Comparison of ENCODE assay signal across 11 cellular contexts in genomic region chr22:42991010-42991651, GRCh38. TPM values are rescaled to one million over a fixed set of nuclear protein-coding genes. Genes with fewer than 3 reads are reported as not detected.
DNase-seq lines count a peak whose midpoint lies in the region; ATAC-seq, FAIRE-seq and TF ChIP-seq lines count a peak whose summit lies in the region.
"Had no signal": no experiment of that assay in that cellular context is flagged by ENCODE, and none has a peak within 500 bp of the region (broad histone marks: within the 10 kb centered on the region; RNA-seq: fewer than 3 reads in every experiment).

No MANE protein-coding gene starts in this region.

- TF ChIP-seq POLR2A in HepG2 (IDR thresholded peaks at IDR 0.05; ENCODE audit: insufficient read depth in 1 of 2, low read depth in 2 of 2, low read length in 2 of 2) (no peak), right lobe of liver (IDR thresholded peaks at IDR 0.05) (no peak)

- H3K27me3 Mint-ChIP-seq in astrocyte (ENCODE audit: low read depth, unreplicated experiment) (no peaks in the 10 kb centered on the region), type B pancreatic cell (no peaks in the 10 kb centered on the region)
- H3K27me3 Mint-ChIP-seq in CD8-positive, alpha-beta memory T cell = no peaks in the 10 kb centered on the region
- H3K27me3 Mint-ChIP-seq: B cell had no signal

- H2AFZ ChIP-seq in HepG2 (ENCODE audit: low read length) = no peak overlapping the region
- H2AFZ ChIP-seq in astrocyte (ENCODE audit: low read depth, low read length) = no peak overlapping the region

- H3K9me3 Mint-ChIP-seq in astrocyte (ENCODE audit: unreplicated experiment) (no peaks in the 10 kb centered on the region), type B pancreatic cell (no peaks in the 10 kb centered on the region)
- H3K9me3 Mint-ChIP-seq in CD8-positive, alpha-beta memory T cell = no peaks in the 10 kb centered on the region

- H3K4me3 ChIP-seq in HepG2 (replicated peaks in 1 of 3; ENCODE audit: insufficient read depth in 1 of 3, low read depth in 2 of 3, low read length in 3 of 3) = no peak overlapping the region
- H3K4me3 ChIP-seq in right lobe of liver = no peak overlapping the region
- peak overlapping the region; percentile 41 for H3K4me3 ChIP-seq in astrocyte (ENCODE audit: insufficient read depth, low read depth, low read length)
- no peak overlapping the region for H3K4me3 ChIP-seq in CD8-positive, alpha-beta memory T cell (ENCODE audit: low read length)
- H3K4me3 ChIP-seq: heart right ventricle had no signal

- H3K9me3 ChIP-seq in HepG2 (ENCODE audit: low read length) (no peaks in the 10 kb centered on the region), right lobe of liver (no peaks in the 10 kb centered on the region), astrocyte (ENCODE audit: insufficient read depth, low read depth, low read length) (no peaks in the 10 kb centered on the region)
- no peaks in the 10 kb centered on the region for H3K9me3 ChIP-seq in CD8-positive, alpha-beta memory T cell (ENCODE audit: low read length)
- H3K9me3 ChIP-seq: heart right ventricle had no signal

- POLR2A ChIA-PET in HepG2 (lab: Yijun Ruan, JAX) = interaction anchor here (0.7 to 5.8 kb wide), 4 partner anchors 14 to 196 kb away, joined by 3 to 101 read pairs (median 13); partner anchors contain the start of gene PACSIN2
- POLR2A ChIA-PET in CD8-positive, alpha-beta memory T cell (lab: Charles Lee) = interaction anchor here (0.7 kb wide), 1 partner anchor 10 kb away, joined by 7 read pairs; no protein-coding TSS in a partner anchor

- peaks cover 1% of the 10 kb centered on the region for H3K36me3 Mint-ChIP-seq in astrocyte (ENCODE audit: low read depth, unreplicated experiment)
- H3K36me3 Mint-ChIP-seq in type B pancreatic cell = peaks cover 6% of the 10 kb centered on the region
- H3K36me3 Mint-ChIP-seq in CD8-positive, alpha-beta memory T cell = peaks cover 0 to 7% (median 5%) of the 10 kb centered on the region in 3 donors

- H3K4me1 Mint-ChIP-seq in astrocyte (ENCODE audit: low read depth, unreplicated experiment) (peaks cover 48% of the 10 kb centered on the region), type B pancreatic cell (ENCODE audit: unreplicated experiment) (peaks cover 47% of the 10 kb centered on the region)
- peaks cover 21 to 53% (median 47%) of the 10 kb centered on the region in 3 donors for H3K4me1 Mint-ChIP-seq in CD8-positive, alpha-beta memory T cell

- no peak for ATAC-seq in HepG2
- no peak for ATAC-seq in right lobe of liver
- peak; percentile 67 for ATAC-seq in left colon
- ATAC-seq in GM18517 (IDR thresholded peaks at IDR 0.05; ENCODE audit: unreplicated experiment) = no peak

- H3K27me3 ChIP-seq in HepG2 (ENCODE audit: control insufficient read depth in 1 of 2, insufficient read depth in 2 of 2, low read length in 2 of 2) (no peaks in the 10 kb centered on the region), right lobe of liver (no peaks in the 10 kb centered on the region), astrocyte (ENCODE audit: insufficient read depth, low read length) (no peaks in the 10 kb centered on the region)
- H3K27me3 ChIP-seq in CD8-positive, alpha-beta memory T cell (ENCODE audit: insufficient read depth, low read length, poor library complexity, severe bottlenecking) = no peaks in the 10 kb centered on the region
- H3K27me3 ChIP-seq: heart right ventricle had no signal

- TF ChIP-seq RAD21 in HepG2 (CRISPR knock-in tag; IDR thresholded peaks at IDR 0.05) = no peak

- H4K20me1 ChIP-seq in HepG2 (ENCODE audit: insufficient read depth, low read length) (peaks cover 17% of the 10 kb centered on the region), astrocyte (ENCODE audit: insufficient read depth, low read length) (peaks cover 55% of the 10 kb centered on the region)

- no peak overlapping the region for H3K27ac ChIP-seq in HepG2 (ENCODE audit: extremely low read length, insufficient read depth, low read length)
- H3K27ac ChIP-seq in right lobe of liver = no peak overlapping the region
- H3K27ac ChIP-seq in astrocyte (ENCODE audit: low read depth, low read length) = peak overlapping the region; percentile 72
- H3K27ac ChIP-seq in CD8-positive, alpha-beta memory T cell (ENCODE audit: low read depth, low read length) = no peak overlapping the region
- H3K27ac ChIP-seq: heart right ventricle had no signal

- DNase-seq in HepG2 (ENCODE audit: low spot score) (no peak), right lobe of liver (no peak), astrocyte (ENCODE audit: low read depth) (peak; percentile 89), left colon (peak; percentile 53 to 72), type B pancreatic cell (ENCODE audit: extremely low spot score, unreplicated experiment) (no peak), GM10266 (ENCODE audit: extremely low spot score) (no peak)
- DNase-seq in CD8-positive, alpha-beta memory T cell = no peak
- DNase-seq: heart right ventricle, NCI-H187 treated with DMSO at 0.1 percent for 48 hours had no signal

- intact Hi-C loops in HepG2 (cut with micrococcal nuclease; ENCODE audit: unreplicated experiment) (loop anchor here (5.0 to 10.0 kb wide), 2 partner anchors 41 to 46 kb away; no protein-coding TSS in a partner anchor), right lobe of liver (cut with DNase I) (no loop called here), left colon (cut with DNase I, micrococcal nuclease) (no loop called here)

- H3K4me2 ChIP-seq in HepG2 (ENCODE audit: low read depth, low read length) = peak overlapping the region; percentile 29
- H3K4me2 ChIP-seq in astrocyte (ENCODE audit: low read length) = peak overlapping the region; percentile 78

- TF ChIP-seq EP300 in HepG2 (IDR thresholded peaks at IDR 0.05; ENCODE audit: low read depth in 2 of 2, low read length in 2 of 2) = no peak
- no peak for TF ChIP-seq EP300 in HepG2 (CRISPR knock-in tag; IDR thresholded peaks at IDR 0.05; ENCODE audit: borderline replicate concordance)

- no peak for TF ChIP-seq CTCF in HepG2 (CRISPR knock-in tag; IDR thresholded peaks at IDR 0.05)
- no peak for TF ChIP-seq CTCF in right lobe of liver (IDR thresholded peaks at IDR 0.05)
- TF ChIP-seq CTCF in astrocyte (IDR thresholded peaks at IDR 0.05; ENCODE audit: insufficient read depth, low read depth, low read length) = no peak
- TF ChIP-seq CTCF in type B pancreatic cell (conservative IDR thresholded peaks at IDR 0.05) = no peak
- TF ChIP-seq CTCF in GM10266 (IDR thresholded peaks at IDR 0.05; ENCODE audit: control insufficient read depth, insufficient read depth, low read depth, missing control alignments) = no peak

- H3K36me3 ChIP-seq in HepG2 (replicated peaks in 1 of 2; ENCODE audit: control insufficient read depth in 1 of 2, insufficient read depth in 2 of 2, low read length in 2 of 2) = 0 out of 5 replicates have a peak, but pooled peaks cover 0 to 3% of the 10 kb centered on the region in 2 experiments
- no peaks in the 10 kb centered on the region for H3K36me3 ChIP-seq in right lobe of liver
- no peaks in the 10 kb centered on the region for H3K36me3 ChIP-seq in astrocyte (ENCODE audit: insufficient read depth, low read length)
- H3K36me3 ChIP-seq in CD8-positive, alpha-beta memory T cell (ENCODE audit: insufficient read depth, low read length) = no peaks in the 10 kb centered on the region
- H3K36me3 ChIP-seq: heart right ventricle had no signal

- FAIRE-seq in HepG2 (lab: Jason Lieb, UNC) (no peak), astrocyte (lab: Jason Lieb, UNC) (peak; percentile 95)

- H3K79me2 ChIP-seq in HepG2 (ENCODE audit: insufficient read depth, low read length) (peaks cover 75% of the 10 kb centered on the region), astrocyte (ENCODE audit: insufficient read depth, low read length) (peaks cover 92% of the 10 kb centered on the region)

- peaks cover 94% of the 10 kb centered on the region for H3K4me1 ChIP-seq in HepG2 (ENCODE audit: insufficient read depth, low read length)
- peaks cover 5 to 36% (median 14%) of the 10 kb centered on the region in 4 donors for H3K4me1 ChIP-seq in right lobe of liver
- H3K4me1 ChIP-seq in astrocyte (ENCODE audit: insufficient read depth, low read length) = peaks cover 42% of the 10 kb centered on the region
- H3K4me1 ChIP-seq in CD8-positive, alpha-beta memory T cell (ENCODE audit: insufficient read depth, low read length) = no peaks in the 10 kb centered on the region

- BruUV-seq in HepG2 (replicated peaks; lab: Mats Ljungman, UMichigan) = no TSS peak

- CTCF ChIA-PET in HepG2 (lab: Yijun Ruan, JAX; ENCODE audit: low intra/inter-chr PET ratio, low total read pairs) = no interaction called here
- CTCF ChIA-PET in CD8-positive, alpha-beta memory T cell (lab: Charles Lee) = no interaction called here

- peak overlapping the region; percentile 43 for H3K27ac Mint-ChIP-seq in astrocyte (ENCODE audit: unreplicated experiment)
- peak overlapping the region; percentile 86 for H3K27ac Mint-ChIP-seq in type B pancreatic cell
- no peak overlapping the region for H3K27ac Mint-ChIP-seq in CD8-positive, alpha-beta memory T cell

- H3K4me3 Mint-ChIP-seq in astrocyte (ENCODE audit: unreplicated experiment) (peak overlapping the region; percentile 9), type B pancreatic cell (no peak overlapping the region)
- no peak overlapping the region for H3K4me3 Mint-ChIP-seq in CD8-positive, alpha-beta memory T cell
- H3K4me3 Mint-ChIP-seq: B cell had no signal

- H3K9ac ChIP-seq in HepG2 (ENCODE audit: insufficient read depth, low read depth, low read length) (no peak overlapping the region), astrocyte (ENCODE audit: low read length) (peak overlapping the region; percentile 58)

- in situ Hi-C loops in HepG2 (cut with HindIII; ENCODE audit: extremely low pct_ligation_motif_present, low pct_unique_long_range_greater_than_20kb) = loop anchor here (5.0 kb wide), 1 partner anchor 49 kb away; no protein-coding TSS in a partner anchor

- 57% methylated on average over 5 of the region's 5 CpGs for WGBS in HepG2 (ENCODE audit: low lambda C conversion rate)
- WGBS in right lobe of liver (ENCODE audit: insufficient coverage, low coverage, low lambda C conversion rate, missing lambda C conversion rate) = 63% methylated on average over 4 of the region's 5 CpGs

RNA-seq across cellular contexts. Expression of gene PACSIN2, which starts 23.8 kb away (rescaled TPM):
- total RNA-seq in HepG2 (2016; rRNA removed; fragmentation: Illumina TruSeq; extraction: Trizol) (54.1 and 65.1 TPM in 2 replicates), right lobe of liver (10 to 100 TPM; 21.4 to 67.0 (median 47.1) TPM), astrocyte (84.1 and 87.8 TPM in 2 replicates), left colon (100 to 1,000 TPM; 191 to 219 TPM), type B pancreatic cell (ENCODE audit: low replicate concordance) (53.4 and 89.1 TPM in 2 replicates)
- total RNA-seq in HepG2 (2016; cell fraction: cytosol; rRNA removed; fragmentation: Illumina TruSeq; extraction: Trizol; ENCODE audit: low read depth) = 5.4 and 5.7 TPM in 2 replicates
- total RNA-seq in HepG2 (2016; cell fraction: insoluble cytoplasmic fraction; rRNA removed; fragmentation: Illumina TruSeq; extraction: Trizol) = 53.7 and 62.1 TPM in 2 replicates
- total RNA-seq in HepG2 (2016; cell fraction: membrane; rRNA removed; fragmentation: Illumina TruSeq; extraction: Trizol) = 15.4 and 16.7 TPM in 2 replicates
- total RNA-seq in HepG2 (2016; cell fraction: nucleus; rRNA removed; fragmentation: Illumina TruSeq; extraction: Trizol) = 35.2 and 37.4 TPM in 2 replicates
- polyA plus RNA-seq in HepG2 (2011; rRNA removed) = 64.1 and 68.8 TPM in 2 replicates
- polyA plus RNA-seq in HepG2 (2011; cell fraction: cytosol; rRNA removed) = 70.2 and 76.7 TPM in 2 replicates
- polyA plus RNA-seq in HepG2 (2011; cell fraction: nucleus; rRNA removed) = 42.1 and 45.1 TPM in 2 replicates
- 42.2 and 49.5 TPM in 2 replicates for polyA plus RNA-seq in HepG2 (2012)
- polyA plus RNA-seq in HepG2 (2016; cell fraction: cytosol; fragmentation: Illumina TruSeq; extraction: Trizol; ENCODE audit: low read depth) = 3.1 and 3.5 TPM in 2 replicates
- polyA plus RNA-seq in HepG2 (2016; cell fraction: insoluble cytoplasmic fraction; fragmentation: Illumina TruSeq; extraction: Trizol; ENCODE audit: low read depth) = 60.9 and 68.0 TPM in 2 replicates
- 8.6 and 9.2 TPM in 2 replicates for polyA plus RNA-seq in HepG2 (2016; cell fraction: membrane; fragmentation: Illumina TruSeq; extraction: Trizol; ENCODE audit: low read depth)
- polyA plus RNA-seq in HepG2 (2016; cell fraction: nucleus; fragmentation: Illumina TruSeq; extraction: Trizol; ENCODE audit: insufficient read depth, low read depth) = 40.7 and 42.6 TPM in 2 replicates
- 20.8 and 43.5 TPM in 2 replicates for polyA minus RNA-seq in HepG2 (2011; rRNA and poly(A)+ RNA removed; ENCODE audit: low replicate concordance)
- polyA minus RNA-seq in HepG2 (2011; cell fraction: cytosol; rRNA and poly(A)+ RNA removed) = 26.2 and 26.4 TPM in 2 replicates
- 29.3 and 33.6 TPM in 2 replicates for polyA minus RNA-seq in HepG2 (2011; cell fraction: nucleus; rRNA and poly(A)+ RNA removed)
- total RNA-seq in CD8-positive, alpha-beta memory T cell = 10 to 100 TPM; 30.2 to 36.5 TPM
- polyA plus RNA-seq in CD8-positive, alpha-beta memory T cell = 26.3 TPM

Comparison
In these comparisons a context has a peak if more than half of its experiments do, and no peak if none do; other contexts are left out.
1. DNase-seq: peak in astrocyte (single experiment) and left colon (2 of 2); none in HepG2 (single experiment), right lobe of liver (0 of 3), type B pancreatic cell (single experiment), GM10266 (single experiment) and CD8-positive, alpha-beta memory T cell (0 of 5).
2. H3K27ac Mint-ChIP-seq: peak in astrocyte (single experiment) and type B pancreatic cell (single experiment); none in CD8-positive, alpha-beta memory T cell (0 of 8).